Comparison of ENCODE assay signal across 10 cellular contexts in the genomic region with DNA sequence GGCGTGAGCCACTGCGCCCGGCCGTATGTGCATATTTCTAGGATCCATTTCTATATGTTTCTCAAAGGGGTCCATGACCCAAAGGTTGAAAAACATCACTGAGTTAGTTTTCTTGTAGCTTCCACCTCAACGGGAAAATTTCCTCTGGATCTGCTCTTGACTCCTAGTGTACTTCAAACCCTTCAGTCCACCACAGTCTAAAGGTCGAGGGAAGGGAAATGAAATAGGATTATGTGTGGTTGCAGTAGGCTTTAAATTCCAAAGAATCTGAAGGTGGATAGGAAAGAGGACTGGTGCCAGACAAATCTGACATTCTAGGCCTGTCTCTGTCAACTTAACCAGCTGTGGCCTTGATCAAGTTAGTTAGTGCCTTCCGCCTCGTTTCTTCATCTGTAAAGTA. TPM values are rescaled to one million over a fixed set of nuclear protein-coding genes. Genes with fewer than 3 reads are reported as not detected.
A peak's percentile ranks its signal among the peaks of the same experiment; 100 is the strongest.
DNase-seq lines count a peak whose midpoint lies in the region; ATAC-seq and TF ChIP-seq lines count a peak whose summit lies in the region.
"Had no signal": no experiment of that assay in that cellular context is flagged by ENCODE, and none has a peak within 500 bp of the region (broad histone marks: within the 10 kb centered on the region; RNA-seq: fewer than 3 reads in every experiment).

No MANE protein-coding gene starts in this region.

- no peak for ATAC-seq in activated naive CD4-positive, alpha-beta T cell treated with anti-CD3 and anti-CD28 coated beads, Interleukin-2, amount 50 U/mL, for 72 hours

- H3K9me3 ChIP-seq in stomach: no peaks in the 10 kb centered on the region
- H3K9me3 ChIP-seq: A549 had no signal

- no peaks in the 10 kb centered on the region for H3K9me3 Mint-ChIP-seq in activated naive CD4-positive, alpha-beta T cell treated with anti-CD3 and anti-CD28 coated beads, Interleukin-2, amount 10 ng/mL, durations not matched to agents 7 days and 5 days
- H3K9me3 Mint-ChIP-seq in activated naive CD4-positive, alpha-beta T cell treated with anti-CD3 and anti-CD28 coated beads, Interleukin-2, amount 50 U/mL, for 72 hours: no peaks in the 10 kb centered on the region
- H3K9me3 Mint-ChIP-seq in activated T-helper 1 cell treated with anti-CD3 and anti-CD28 coated beads, Interleukin-12 subunit alpha, Interleukin-12 subunit beta, Interleukin-2, Interleukin-4 antibody, amounts not matched to agents 30 ng/mL and 10 ng/mL and 1 ng/mL, durations not matched to agents 14 hours and 24 hours and 36 hours: no peaks in the 10 kb centered on the region
- no peaks in the 10 kb centered on the region for H3K9me3 Mint-ChIP-seq in nephron progenitor cell

- TF ChIP-seq CTCF in nephron progenitor cell (IDR thresholded peaks at IDR 0.05) (no peak), stomach (IDR thresholded peaks at IDR 0.05) (no peak)

- peaks cover 30% of the 10 kb centered on the region for H3K27me3 Mint-ChIP-seq in activated naive CD4-positive, alpha-beta T cell treated with anti-CD3 and anti-CD28 coated beads, Interleukin-2, amount 10 ng/mL, durations not matched to agents 7 days and 5 days
- H3K27me3 Mint-ChIP-seq in activated T-helper 1 cell treated with anti-CD3 and anti-CD28 coated beads, Interleukin-12 subunit alpha, Interleukin-12 subunit beta, Interleukin-2, Interleukin-4 antibody, amounts not matched to agents 30 ng/mL and 10 ng/mL and 1 ng/mL, durations not matched to agents 14 hours and 24 hours and 36 hours (ENCODE audit: insufficient read depth): no peaks in the 10 kb centered on the region
- H3K27me3 Mint-ChIP-seq in nephron progenitor cell (ENCODE audit: low read depth, poor library complexity): no peaks in the 10 kb centered on the region
- H3K27me3 Mint-ChIP-seq: B cell had no signal

- peaks cover 41 to 63% (median 55%) of the 10 kb centered on the region in 4 donors for H3K36me3 ChIP-seq in stomach

- peak overlapping the region in 3 of 5 donors; percentile 82 to 88 (median 86) for H3K27ac ChIP-seq in stomach
- H3K27ac ChIP-seq: A549 had no signal

- H3K4me3 Mint-ChIP-seq in activated naive CD4-positive, alpha-beta T cell treated with anti-CD3 and anti-CD28 coated beads, Interleukin-2, amount 10 ng/mL, durations not matched to agents 7 days and 5 days: no peak overlapping the region
- H3K4me3 Mint-ChIP-seq in activated T-helper 1 cell treated with anti-CD3 and anti-CD28 coated beads, Interleukin-12 subunit alpha, Interleukin-12 subunit beta, Interleukin-2, Interleukin-4 antibody, amounts not matched to agents 30 ng/mL and 10 ng/mL and 1 ng/mL, durations not matched to agents 14 hours and 24 hours and 36 hours: no peak overlapping the region
- no peak overlapping the region for H3K4me3 Mint-ChIP-seq in nephron progenitor cell

- no peak for TF ChIP-seq EP300 in stomach (IDR thresholded peaks at IDR 0.05)

- peaks cover 39% of the 10 kb centered on the region for H3K36me3 Mint-ChIP-seq in activated naive CD4-positive, alpha-beta T cell treated with anti-CD3 and anti-CD28 coated beads, Interleukin-2, amount 10 ng/mL, durations not matched to agents 7 days and 5 days
- H3K36me3 Mint-ChIP-seq in activated naive CD4-positive, alpha-beta T cell treated with anti-CD3 and anti-CD28 coated beads, Interleukin-2, amount 50 U/mL, for 72 hours: peaks cover 0 to 22% of the 10 kb centered on the region in 2 donors
- peaks cover 27% of the 10 kb centered on the region for H3K36me3 Mint-ChIP-seq in activated T-helper 1 cell treated with anti-CD3 and anti-CD28 coated beads, Interleukin-12 subunit alpha, Interleukin-12 subunit beta, Interleukin-2, Interleukin-4 antibody, amounts not matched to agents 30 ng/mL and 10 ng/mL and 1 ng/mL, durations not matched to agents 14 hours and 24 hours and 36 hours (ENCODE audit: low read depth)
- peaks cover 45% of the 10 kb centered on the region for H3K36me3 Mint-ChIP-seq in nephron progenitor cell (ENCODE audit: low read depth)

- WGBS in stomach, 5 donors: 73 to 81% (median 80%) methylated on average over 8 of the region's 8 CpGs

- no peak for DNase-seq in activated naive CD4-positive, alpha-beta T cell treated with anti-CD3 and anti-CD28 coated beads, Interleukin-2, amount 10 ng/mL, durations not matched to agents 7 days and 5 days
- no peak for DNase-seq in activated naive CD4-positive, alpha-beta T cell treated with anti-CD3 and anti-CD28 coated beads, Interleukin-2, amount 50 U/mL, for 72 hours (ENCODE audit: low spot score in 2 of 2)
- DNase-seq in activated T-helper 1 cell treated with anti-CD3 and anti-CD28 coated beads, Interleukin-12 subunit alpha, Interleukin-12 subunit beta, Interleukin-2, Interleukin-4 antibody, amounts not matched to agents 30 ng/mL and 10 ng/mL and 1 ng/mL, durations not matched to agents 14 hours and 24 hours and 36 hours (ENCODE audit: low spot score): no peak
- DNase-seq in nephron progenitor cell (no peak), stomach (no peak), NCI-H1048 (lab: John Stamatoyannopoulos, UW) (no peak), NCI-H2227 (lab: John Stamatoyannopoulos, UW; ENCODE audit: unreplicated experiment) (no peak)
- DNase-seq in activated CD8-positive, alpha-beta memory T cell treated with anti-CD3 and anti-CD28 coated beads, Interleukin-2, amount 50 U/mL, for 48 hours: no peak

- no peak for TF ChIP-seq POLR2A in stomach (IDR thresholded peaks at IDR 0.05)

- H3K4me3 ChIP-seq in stomach: no peak overlapping the region
- H3K4me3 ChIP-seq: A549 had no signal

- peaks cover 7 to 37% (median 27%) of the 10 kb centered on the region in 4 donors for H3K4me1 ChIP-seq in stomach

- CTCF ChIA-PET in activated naive CD4-positive, alpha-beta T cell treated with anti-CD3 and anti-CD28 coated beads, Interleukin-2, amount 10 ng/mL, durations not matched to agents 7 days and 5 days (lab: Charles Lee): interaction anchor here (0.7 to 7.3 kb wide), 21 partner anchors 10 to 268 kb away, joined by 3 to 128 read pairs (median 7); partner anchors contain the start of genes RAB5B, RPL41, SMARCC2 and ZC3H10

- intact Hi-C loops in activated T-helper 1 cell treated with anti-CD3 and anti-CD28 coated beads, Interleukin-12 subunit alpha, Interleukin-12 subunit beta, Interleukin-2, Interleukin-4 antibody, amounts not matched to agents 30 ng/mL and 10 ng/mL and 1 ng/mL, durations not matched to agents 14 hours and 24 hours and 36 hours (cut with micrococcal nuclease): no loop called here
- intact Hi-C loops in stomach (cut with DNase I; ENCODE audit: low total_unique reads): no loop called here

- peaks cover 35% of the 10 kb centered on the region for H3K4me1 Mint-ChIP-seq in activated naive CD4-positive, alpha-beta T cell treated with anti-CD3 and anti-CD28 coated beads, Interleukin-2, amount 10 ng/mL, durations not matched to agents 7 days and 5 days
- peaks cover 30% of the 10 kb centered on the region for H3K4me1 Mint-ChIP-seq in activated T-helper 1 cell treated with anti-CD3 and anti-CD28 coated beads, Interleukin-12 subunit alpha, Interleukin-12 subunit beta, Interleukin-2, Interleukin-4 antibody, amounts not matched to agents 30 ng/mL and 10 ng/mL and 1 ng/mL, durations not matched to agents 14 hours and 24 hours and 36 hours (ENCODE audit: low read depth)
- H3K4me1 Mint-ChIP-seq in nephron progenitor cell: peaks cover 26% of the 10 kb centered on the region

- no peaks in the 10 kb centered on the region for H3K27me3 ChIP-seq in stomach

- peak overlapping the region; percentile 11 for H3K27ac Mint-ChIP-seq in activated naive CD4-positive, alpha-beta T cell treated with anti-CD3 and anti-CD28 coated beads, Interleukin-2, amount 10 ng/mL, durations not matched to agents 7 days and 5 days
- H3K27ac Mint-ChIP-seq in activated naive CD4-positive, alpha-beta T cell treated with anti-CD3 and anti-CD28 coated beads, Interleukin-2, amount 50 U/mL, for 72 hours: no peak overlapping the region
- peak overlapping the region; percentile 12 for H3K27ac Mint-ChIP-seq in activated T-helper 1 cell treated with anti-CD3 and anti-CD28 coated beads, Interleukin-12 subunit alpha, Interleukin-12 subunit beta, Interleukin-2, Interleukin-4 antibody, amounts not matched to agents 30 ng/mL and 10 ng/mL and 1 ng/mL, durations not matched to agents 14 hours and 24 hours and 36 hours
- peak overlapping the region; percentile 61 for H3K27ac Mint-ChIP-seq in nephron progenitor cell
- H3K27ac Mint-ChIP-seq: B cell had no signal

RNA-seq across cellular contexts. Expression of gene SUOX, which starts 1.7 kb away (rescaled TPM):
- 10 to 100 TPM in 1 of 2 donors, 1 to 10 TPM in 1; 5.7 to 15.5 TPM for total RNA-seq in activated naive CD4-positive, alpha-beta T cell treated with anti-CD3 and anti-CD28 coated beads, Interleukin-2, amount 50 U/mL, for 72 hours
- total RNA-seq in activated T-helper 1 cell treated with anti-CD3 and anti-CD28 coated beads, Interleukin-12 subunit alpha, Interleukin-12 subunit beta, Interleukin-2, Interleukin-4 antibody, amounts not matched to agents 30 ng/mL and 10 ng/mL and 1 ng/mL, durations not matched to agents 14 hours and 24 hours and 36 hours: 12.0 and 12.9 TPM in 2 replicates
- 10 to 100 TPM in 2 of 5 donors, 1 to 10 TPM in 3; 9.0 to 67.7 (median 10.0) TPM for total RNA-seq in stomach
- polyA plus RNA-seq in stomach: 10 to 100 TPM in 2 of 3 donors, 1 to 10 TPM in 1; 8.4 to 14.3 (median 11.8) TPM

RNA-seq across cellular contexts. Expression of gene RAB5B, which starts 21.5 kb away (rescaled TPM):
- 10 to 100 TPM; 43.1 to 51.8 TPM for total RNA-seq in activated naive CD4-positive, alpha-beta T cell treated with anti-CD3 and anti-CD28 coated beads, Interleukin-2, amount 50 U/mL, for 72 hours
- total RNA-seq in activated T-helper 1 cell treated with anti-CD3 and anti-CD28 coated beads, Interleukin-12 subunit alpha, Interleukin-12 subunit beta, Interleukin-2, Interleukin-4 antibody, amounts not matched to agents 30 ng/mL and 10 ng/mL and 1 ng/mL, durations not matched to agents 14 hours and 24 hours and 36 hours: 42.6 and 47.0 TPM in 2 replicates
- 100 to 1,000 TPM in 1 of 5 donors, 10 to 100 TPM in 4; 17.1 to 100 (median 75.1) TPM for total RNA-seq in stomach
- polyA plus RNA-seq in stomach: 10 to 100 TPM; 52.4 to 92.4 (median 61.3) TPM

RNA-seq across cellular contexts. Expression of gene IKZF4, which starts 25.5 kb away (rescaled TPM):
- 10 to 100 TPM; 17.0 to 19.5 TPM for total RNA-seq in activated naive CD4-positive, alpha-beta T cell treated with anti-CD3 and anti-CD28 coated beads, Interleukin-2, amount 50 U/mL, for 72 hours
- 31.9 and 35.7 TPM in 2 replicates for total RNA-seq in activated T-helper 1 cell treated with anti-CD3 and anti-CD28 coated beads, Interleukin-12 subunit alpha, Interleukin-12 subunit beta, Interleukin-2, Interleukin-4 antibody, amounts not matched to agents 30 ng/mL and 10 ng/mL and 1 ng/mL, durations not matched to agents 14 hours and 24 hours and 36 hours
- 10 to 100 TPM in 1 of 5 donors, 1 to 10 TPM in 4; 2.3 to 15.6 (median 3.5) TPM for total RNA-seq in stomach
- 1 to 10 TPM; 1.5 to 2.9 (median 2.4) TPM for polyA plus RNA-seq in stomach

RNA-seq across cellular contexts. Expression of gene CDK2, which starts 28.7 kb away (rescaled TPM):
- 100 to 1,000 TPM; 116 to 144 TPM for total RNA-seq in activated naive CD4-positive, alpha-beta T cell treated with anti-CD3 and anti-CD28 coated beads, Interleukin-2, amount 50 U/mL, for 72 hours
- total RNA-seq in activated T-helper 1 cell treated with anti-CD3 and anti-CD28 coated beads, Interleukin-12 subunit alpha, Interleukin-12 subunit beta, Interleukin-2, Interleukin-4 antibody, amounts not matched to agents 30 ng/mL and 10 ng/mL and 1 ng/mL, durations not matched to agents 14 hours and 24 hours and 36 hours: 93.5 and 109 TPM in 2 replicates
- 100 to 1,000 TPM in 1 of 5 donors, 10 to 100 TPM in 3, 1 to 10 TPM in 1; 4.1 to 124 (median 12.3) TPM for total RNA-seq in stomach
- polyA plus RNA-seq in stomach: 10 to 100 TPM; 12.5 to 18.4 (median 17.5) TPM

RNA-seq across cellular contexts. Expression of gene PMEL, which starts 29.5 kb away (rescaled TPM):
- total RNA-seq in activated naive CD4-positive, alpha-beta T cell treated with anti-CD3 and anti-CD28 coated beads, Interleukin-2, amount 50 U/mL, for 72 hours: 1 to 10 TPM; 1.2 to 5.6 TPM
- 0.29 TPM in 1 of 2 replicates, not detected in the other for total RNA-seq in activated T-helper 1 cell treated with anti-CD3 and anti-CD28 coated beads, Interleukin-12 subunit alpha, Interleukin-12 subunit beta, Interleukin-2, Interleukin-4 antibody, amounts not matched to agents 30 ng/mL and 10 ng/mL and 1 ng/mL, durations not matched to agents 14 hours and 24 hours and 36 hours
- total RNA-seq in stomach: 1 to 10 TPM in 2 of 5 donors, under 1 TPM in 2, not detected in 1; 0.58 to 4.0 (median 1.0) TPM
- 1 to 10 TPM in 2 of 3 donors, under 1 TPM in 1; 0.75 to 2.1 (median 1.3) TPM for polyA plus RNA-seq in stomach

Comparison
In these comparisons a context has a peak if more than half of its experiments do, and no peak if none do; other contexts are left out.
1. H3K27ac Mint-ChIP-seq: peak in activated naive CD4-positive, alpha-beta T cell treated with anti-CD3 and anti-CD28 coated beads, Interleukin-2, amount 10 ng/mL, durations not matched to agents 7 days and 5 days (single experiment), activated T-helper 1 cell treated with anti-CD3 and anti-CD28 coated beads, Interleukin-12 subunit alpha, Interleukin-12 subunit beta, Interleukin-2, Interleukin-4 antibody, amounts not matched to agents 30 ng/mL and 10 ng/mL and 1 ng/mL, durations not matched to agents 14 hours and 24 hours and 36 hours (single experiment) and nephron progenitor cell (single experiment); none in activated naive CD4-positive, alpha-beta T cell treated with anti-CD3 and anti-CD28 coated beads, Interleukin-2, amount 50 U/mL, for 72 hours (0 of 2).